ENCODE assay signal across 8 cellular contexts in genomic region chr2:23381084-23381483, GRCh38. TPM values are rescaled to one million over a fixed set of nuclear protein-coding genes. Genes with fewer than 3 reads are reported as not detected.
DNase-seq lines count a peak whose midpoint lies in the region; ATAC-seq, FAIRE-seq and TF ChIP-seq lines count a peak whose summit lies in the region.

No MANE protein-coding gene starts in this region.

- TF ChIP-seq CTCF in HepG2 (CRISPR knock-in tag; IDR thresholded peaks at IDR 0.05) = no peak
- no peak for TF ChIP-seq CTCF in smooth muscle cell (IDR thresholded peaks at IDR 0.05; ENCODE audit: borderline replicate concordance, insufficient read depth, poor library complexity, severe bottlenecking)

- CTCF ChIA-PET in HepG2 (lab: Yijun Ruan, JAX; ENCODE audit: low intra/inter-chr PET ratio, low total read pairs) = no interaction called here

- H3K9ac ChIP-seq in HepG2 (ENCODE audit: insufficient read depth, low read depth, low read length) (no peak overlapping the region), smooth muscle cell (ENCODE audit: low read depth) (no peak overlapping the region)

- peak; percentile 42 for DNase-seq in NCI-H510A treated with DMSO at 0.1 percent for 48 hours (lab: John Stamatoyannopoulos, UW)
- DNase-seq in NCI-H510A (lab: John Stamatoyannopoulos, UW) = no peak
- peak; percentile 42 for DNase-seq in NCI-H1105 (lab: John Stamatoyannopoulos, UW)
- peak; percentile 38 to 39 for DNase-seq in activated T-cell treated with anti-CD3 and anti-CD28 coated beads, Interleukin-2, amount 50 U/mL, for 48 hours
- DNase-seq in HepG2 (ENCODE audit: low spot score) = peak; percentile 18
- DNase-seq in pons (ENCODE audit: low spot score) = no peak
- no peak for DNase-seq in smooth muscle cell (lab: John Stamatoyannopoulos, UW; ENCODE audit: unreplicated experiment)
- DNase-seq in globus pallidus (ENCODE audit: low spot score) = no peak

- 17% methylated on average over 6 of the region's 6 CpGs for WGBS in HepG2 (ENCODE audit: low lambda C conversion rate)
- 63% methylated on average over 6 of the region's 6 CpGs for WGBS in smooth muscle cell (ENCODE audit: low lambda C conversion rate)

- H3K27me3 ChIP-seq in HepG2 (ENCODE audit: control insufficient read depth in 1 of 2, insufficient read depth in 2 of 2, low read length in 2 of 2) (peaks cover 10 to 51% of the 10 kb centered on the region in 2 experiments; a peak in 4 of 5 replicates), smooth muscle cell (ENCODE audit: low read depth) (no peaks in the 10 kb centered on the region)

- no peaks in the 10 kb centered on the region for H3K9me3 ChIP-seq in HepG2 (ENCODE audit: low read length)
- no peaks in the 10 kb centered on the region for H3K9me3 ChIP-seq in smooth muscle cell (replicated peaks; ENCODE audit: low read depth)

- TF ChIP-seq RAD21 in HepG2 (CRISPR knock-in tag; IDR thresholded peaks at IDR 0.05) = no peak

- POLR2A ChIA-PET in HepG2 (lab: Yijun Ruan, JAX) = no interaction called here

- H4K20me1 ChIP-seq in HepG2 (ENCODE audit: insufficient read depth, low read length) (peaks cover 3% of the 10 kb centered on the region; the same call in 1 of the 2 replicates), smooth muscle cell (ENCODE audit: low read depth) (no peaks in the 10 kb centered on the region)

- H3K79me2 ChIP-seq in HepG2 (ENCODE audit: insufficient read depth, low read length) (no peaks in the 10 kb centered on the region), smooth muscle cell (ENCODE audit: low read depth) (peaks cover 2% of the 10 kb centered on the region)

- no peaks in the 10 kb centered on the region for H3K36me3 ChIP-seq in HepG2 (replicated peaks in 1 of 2; ENCODE audit: control insufficient read depth in 1 of 2, insufficient read depth in 2 of 2, low read length in 2 of 2)
- H3K36me3 ChIP-seq in smooth muscle cell (ENCODE audit: low read depth) = no peaks in the 10 kb centered on the region

- H2AFZ ChIP-seq in HepG2 (ENCODE audit: low read length) = no peak overlapping the region
- H2AFZ ChIP-seq in smooth muscle cell (ENCODE audit: low read depth) = no peak overlapping the region

- TF ChIP-seq EP300 in HepG2 (IDR thresholded peaks at IDR 0.05; ENCODE audit: low read depth in 2 of 2, low read length in 2 of 2) (no peak), HepG2 (CRISPR knock-in tag; IDR thresholded peaks at IDR 0.05; ENCODE audit: borderline replicate concordance) (no peak)

- TF ChIP-seq POLR2A in HepG2 (IDR thresholded peaks at IDR 0.05; ENCODE audit: insufficient read depth in 1 of 2, low read depth in 2 of 2, low read length in 2 of 2) = no peak

- H3F3A ChIP-seq in smooth muscle cell (ENCODE audit: low read depth) = no peaks in the 10 kb centered on the region

- FAIRE-seq in HepG2 (lab: Jason Lieb, UNC) = no peak

- H3K27ac ChIP-seq in HepG2 (ENCODE audit: extremely low read length, insufficient read depth, low read length) (no peak overlapping the region), smooth muscle cell (ENCODE audit: low read depth) (no peak overlapping the region)

- in situ Hi-C loops in HepG2 (cut with HindIII; ENCODE audit: extremely low pct_ligation_motif_present, low pct_unique_long_range_greater_than_20kb) = no loop called here

- H3K4me1 ChIP-seq in HepG2 (ENCODE audit: insufficient read depth, low read length) = no peaks in the 10 kb centered on the region
- H3K4me1 ChIP-seq in smooth muscle cell (ENCODE audit: low read depth) = no peaks in the 10 kb centered on the region

- H3K4me3 ChIP-seq in HepG2 (replicated peaks in 1 of 3; ENCODE audit: insufficient read depth in 1 of 3, low read depth in 2 of 3, low read length in 3 of 3) (no peak overlapping the region), smooth muscle cell (no peak overlapping the region)

- BruUV-seq in HepG2 (replicated peaks; lab: Mats Ljungman, UMichigan) = no TSS peak

- intact Hi-C loops in HepG2 (cut with micrococcal nuclease; ENCODE audit: unreplicated experiment) = no loop called here

- ATAC-seq in HepG2 = no peak

- H3K4me2 ChIP-seq in HepG2 (ENCODE audit: low read depth, low read length) = peak overlapping the region; percentile 30
- H3K4me2 ChIP-seq in smooth muscle cell = no peak overlapping the region

TF ChIP-seq in HepG2, 621 proteins besides CTCF, POLR2A, EP300 and RAD21 (continues in another document):
- TF ChIP-seq CEBPB (IDR thresholded peaks at IDR 0.05; ENCODE audit: borderline replicate concordance, low read depth, low read length) = peak; percentile 85
- no peak for TF ChIP-seq HNF4G (IDR thresholded peaks at IDR 0.05; ENCODE audit: borderline replicate concordance, low read depth, low read length)
- TF ChIP-seq HNF4G (CRISPR knock-in tag; IDR thresholded peaks at IDR 0.05; ENCODE audit: borderline replicate concordance, low read depth) = no peak
- no peak for TF ChIP-seq TBL1XR1 (IDR thresholded peaks at IDR 0.05; ENCODE audit: borderline replicate concordance, low read length, partially characterized antibody)
- no peak for TF ChIP-seq ZNF282 (IDR thresholded peaks at IDR 0.05; ENCODE audit: partially characterized antibody)
- no peak for TF ChIP-seq FOXO4 (CRISPR knock-in tag; conservative IDR thresholded peaks at IDR 0.05)
- TF ChIP-seq PBX2 (CRISPR knock-in tag; IDR thresholded peaks at IDR 0.05) = no peak
- TF ChIP-seq CEBPG (CRISPR knock-in tag; IDR thresholded peaks at IDR 0.05) = 0 out of 2 replicates have a peak, but pooled peaks have one; percentile 8
- no peak for TF ChIP-seq ZNF790 (CRISPR knock-in tag; IDR thresholded peaks at IDR 0.05; ENCODE audit: borderline replicate concordance)
- peak; percentile 33; the same call in 1 of the 2 replicates for TF ChIP-seq ARID3A (IDR thresholded peaks at IDR 0.05; ENCODE audit: low read depth, low read length)

RNA-seq across cellular contexts. Expression of gene KLHL29, which starts 3.9 kb away (rescaled TPM):
- not detected in 2 replicates for total RNA-seq in HepG2 (2016; rRNA removed; fragmentation: Illumina TruSeq; extraction: Trizol)
- not detected in 2 replicates for total RNA-seq in HepG2 (2016; cell fraction: cytosol; rRNA removed; fragmentation: Illumina TruSeq; extraction: Trizol; ENCODE audit: low read depth)
- not detected in 2 replicates for total RNA-seq in HepG2 (2016; cell fraction: insoluble cytoplasmic fraction; rRNA removed; fragmentation: Illumina TruSeq; extraction: Trizol)
- total RNA-seq in HepG2 (2016; cell fraction: membrane; rRNA removed; fragmentation: Illumina TruSeq; extraction: Trizol) = not detected in 2 replicates
- total RNA-seq in HepG2 (2016; cell fraction: nucleus; rRNA removed; fragmentation: Illumina TruSeq; extraction: Trizol) = 0.12 TPM in 1 of 2 replicates, not detected in the other
- polyA plus RNA-seq in HepG2 (2011; rRNA removed) = 0.01 and 0.03 TPM in 2 replicates
- polyA plus RNA-seq in HepG2 (2011; cell fraction: cytosol; rRNA removed) = 0.01 TPM in 2 replicates
- 0.03 and 0.11 TPM in 2 replicates for polyA plus RNA-seq in HepG2 (2011; cell fraction: nucleus; rRNA removed)
- 0.05 and 0.09 TPM in 2 replicates for polyA plus RNA-seq in HepG2 (2012)
- polyA plus RNA-seq in HepG2 (2016; cell fraction: cytosol; fragmentation: Illumina TruSeq; extraction: Trizol; ENCODE audit: low read depth) = not detected in 2 replicates
- not detected in 2 replicates for polyA plus RNA-seq in HepG2 (2016; cell fraction: insoluble cytoplasmic fraction; fragmentation: Illumina TruSeq; extraction: Trizol; ENCODE audit: low read depth)
- not detected in 2 replicates for polyA plus RNA-seq in HepG2 (2016; cell fraction: membrane; fragmentation: Illumina TruSeq; extraction: Trizol; ENCODE audit: low read depth)
- not detected in 2 replicates for polyA plus RNA-seq in HepG2 (2016; cell fraction: nucleus; fragmentation: Illumina TruSeq; extraction: Trizol; ENCODE audit: insufficient read depth, low read depth)
- 3.2 TPM in 1 of 2 replicates, not detected in the other for polyA minus RNA-seq in HepG2 (2011; rRNA and poly(A)+ RNA removed; ENCODE audit: low replicate concordance)
- 0.09 TPM in 1 of 2 replicates, not detected in the other for polyA minus RNA-seq in HepG2 (2011; cell fraction: cytosol; rRNA and poly(A)+ RNA removed)
- not detected in 2 replicates for polyA minus RNA-seq in HepG2 (2011; cell fraction: nucleus; rRNA and poly(A)+ RNA removed)
- total RNA-seq in smooth muscle cell = 3.1 and 3.4 TPM in 2 replicates
- 5.0 and 6.6 TPM in 2 replicates for polyA plus RNA-seq in smooth muscle cell

Comparison
In these comparisons a context has a peak if more than half of its experiments do, and no peak if none do; other contexts are left out.
1. DNase-seq: peak in NCI-H510A treated with DMSO at 0.1 percent for 48 hours (single experiment), NCI-H1105 (single experiment), activated T-cell treated with anti-CD3 and anti-CD28 coated beads, Interleukin-2, amount 50 U/mL, for 48 hours (2 of 2) and HepG2 (single experiment); none in NCI-H510A (single experiment), pons (single experiment), smooth muscle cell (single experiment) and globus pallidus (single experiment).